ENCODE assay signal across 11 cellular contexts in genomic region chr4:2788101-2788500, GRCh38. TPM values are rescaled to one million over a fixed set of nuclear protein-coding genes. Genes with fewer than 3 reads are reported as not detected.
A peak's percentile ranks its signal among the peaks of the same experiment; 100 is the strongest.
DNase-seq lines count a peak whose midpoint lies in the region; ATAC-seq and TF ChIP-seq lines count a peak whose summit lies in the region.
"Had no signal": no experiment of that assay in that cellular context is flagged by ENCODE, and none has a peak within 500 bp of the region (broad histone marks: within the 10 kb centered on the region; RNA-seq: fewer than 3 reads in every experiment).

No MANE protein-coding gene starts in this region.

- intact Hi-C loops in Right ventricle myocardium inferior (cut with DNase I): no loop called here
- intact Hi-C loops in activated T-helper 2 cell treated with anti-CD3 and anti-CD28 coated beads, Interferon-gamma antibody, Interleukin-2, Interleukin-4, amounts not matched to agents 10 μg/mL and 5 μg/mL and 100 μg/mL, durations not matched to agents 14 hours and 24 hours and 36 hours (cut with micrococcal nuclease): no loop called here
- intact Hi-C loops in uterus (cut with DNase I; ENCODE audit: low total_unique reads): no loop called here

- no peak overlapping the region for H3K4me3 Mint-ChIP-seq in activated T-helper 2 cell treated with anti-CD3 and anti-CD28 coated beads, Interferon-gamma antibody, Interleukin-2, Interleukin-4, amounts not matched to agents 10 μg/mL and 5 μg/mL and 100 μg/mL, durations not matched to agents 14 hours and 24 hours and 36 hours (ENCODE audit: low read depth)
- H3K4me3 Mint-ChIP-seq: activated T-cell treated with anti-CD3 and anti-CD28 coated beads, Interleukin-2, amount 50 U/mL, for 4 hours; nephron progenitor cell had no signal

- ATAC-seq in Right ventricle myocardium inferior: no peak

- H3K27ac ChIP-seq in right atrium auricular region: peak overlapping the region; percentile 86 to 96
- H3K27ac ChIP-seq in mucosa of rectum (ENCODE audit: low read depth in 2 of 2, low read length in 2 of 2): peak overlapping the region; percentile 68 to 69
- H3K27ac ChIP-seq in uterus: peak overlapping the region; percentile 15

- peaks cover 25% of the 10 kb centered on the region for H3K4me1 Mint-ChIP-seq in activated T-helper 2 cell treated with anti-CD3 and anti-CD28 coated beads, Interferon-gamma antibody, Interleukin-2, Interleukin-4, amounts not matched to agents 10 μg/mL and 5 μg/mL and 100 μg/mL, durations not matched to agents 14 hours and 24 hours and 36 hours (ENCODE audit: low read depth)

- no peak for TF ChIP-seq POLR2A in uterus (IDR thresholded peaks at IDR 0.05)

- H3K36me3 Mint-ChIP-seq in activated T-helper 2 cell treated with anti-CD3 and anti-CD28 coated beads, Interferon-gamma antibody, Interleukin-2, Interleukin-4, amounts not matched to agents 10 μg/mL and 5 μg/mL and 100 μg/mL, durations not matched to agents 14 hours and 24 hours and 36 hours (ENCODE audit: low read depth): no peaks in the 10 kb centered on the region

- peak overlapping the region in 1 of 2 donors; percentile 16 for H3K9ac ChIP-seq in mucosa of rectum (ENCODE audit: low read depth in 1 of 2, low read length in 2 of 2)

- H3K4me3 ChIP-seq in right atrium auricular region: no peak overlapping the region
- no peak overlapping the region for H3K4me3 ChIP-seq in mucosa of rectum (ENCODE audit: low read length in 2 of 2)
- no peak overlapping the region for H3K4me3 ChIP-seq in uterus
- H3K4me3 ChIP-seq: smooth muscle cell had no signal

- peaks cover 0 to 14% of the 10 kb centered on the region in 2 donors for H3K9me3 ChIP-seq in right atrium auricular region
- no peaks in the 10 kb centered on the region for H3K9me3 ChIP-seq in mucosa of rectum (ENCODE audit: control insufficient read depth in 2 of 2, low read length in 2 of 2)
- H3K9me3 ChIP-seq in uterus: no peaks in the 10 kb centered on the region

- H3K27ac Mint-ChIP-seq in activated T-helper 2 cell treated with anti-CD3 and anti-CD28 coated beads, Interferon-gamma antibody, Interleukin-2, Interleukin-4, amounts not matched to agents 10 μg/mL and 5 μg/mL and 100 μg/mL, durations not matched to agents 14 hours and 24 hours and 36 hours: peak overlapping the region; percentile 82
- H3K27ac Mint-ChIP-seq: nephron progenitor cell had no signal

- DNase-seq in right atrium auricular region (ENCODE audit: low spot score): no peak
- no peak for DNase-seq in Right ventricle myocardium inferior (ENCODE audit: missing footprints)
- no peak for DNase-seq in activated T-helper 2 cell treated with anti-CD3 and anti-CD28 coated beads, Interferon-gamma antibody, Interleukin-2, Interleukin-4, amounts not matched to agents 10 μg/mL and 5 μg/mL and 100 μg/mL, durations not matched to agents 14 hours and 24 hours and 36 hours (ENCODE audit: low spot score)
- no peak for DNase-seq in uterus
- no peak for DNase-seq in NCI-H2107 treated with DMSO at 0.1 percent for 48 hours (lab: John Stamatoyannopoulos, UW; ENCODE audit: unreplicated experiment)
- no peak for DNase-seq in kidney glomerular epithelial cell (lab: John Stamatoyannopoulos, UW)
- no peak for DNase-seq in COR-L47 (lab: John Stamatoyannopoulos, UW)
- DNase-seq: activated T-cell treated with anti-CD3 and anti-CD28 coated beads, Interleukin-2, amount 50 U/mL, for 4 hours; nephron progenitor cell had no signal

- H3K9me3 Mint-ChIP-seq in activated T-helper 2 cell treated with anti-CD3 and anti-CD28 coated beads, Interferon-gamma antibody, Interleukin-2, Interleukin-4, amounts not matched to agents 10 μg/mL and 5 μg/mL and 100 μg/mL, durations not matched to agents 14 hours and 24 hours and 36 hours: peaks cover 8% of the 10 kb centered on the region

- no peaks in the 10 kb centered on the region for H3K27me3 ChIP-seq in right atrium auricular region
- no peaks in the 10 kb centered on the region for H3K27me3 ChIP-seq in mucosa of rectum (ENCODE audit: control insufficient read depth in 2 of 2, insufficient read depth in 2 of 2, low read length in 2 of 2)
- H3K27me3 ChIP-seq in uterus: no peaks in the 10 kb centered on the region

- TF ChIP-seq CTCF in right atrium auricular region (IDR thresholded peaks at IDR 0.05): no peak
- TF ChIP-seq CTCF in uterus (IDR thresholded peaks at IDR 0.05): no peak

- H3K4me1 ChIP-seq in right atrium auricular region: peaks cover 0 to 58% of the 10 kb centered on the region in 2 donors
- peaks cover 10 to 18% of the 10 kb centered on the region in 2 donors for H3K4me1 ChIP-seq in mucosa of rectum (ENCODE audit: control insufficient read depth in 2 of 2, insufficient read depth in 2 of 2, low read length in 2 of 2)
- no peaks in the 10 kb centered on the region for H3K4me1 ChIP-seq in uterus

- peaks cover 2% of the 10 kb centered on the region for H3K27me3 Mint-ChIP-seq in activated T-helper 2 cell treated with anti-CD3 and anti-CD28 coated beads, Interferon-gamma antibody, Interleukin-2, Interleukin-4, amounts not matched to agents 10 μg/mL and 5 μg/mL and 100 μg/mL, durations not matched to agents 14 hours and 24 hours and 36 hours (ENCODE audit: low read depth)

- H3K36me3 ChIP-seq in right atrium auricular region: no peaks in the 10 kb centered on the region
- no peaks in the 10 kb centered on the region for H3K36me3 ChIP-seq in mucosa of rectum (ENCODE audit: control insufficient read depth in 2 of 2, insufficient read depth in 2 of 2, low read length in 2 of 2)
- H3K36me3 ChIP-seq in uterus: no peaks in the 10 kb centered on the region

RNA-seq across cellular contexts. Expression of gene SH3BP2, which starts 4.8 kb away (rescaled TPM):
- total RNA-seq in right atrium auricular region (10 to 100 TPM; 20.1 to 25.2 TPM), Right ventricle myocardium inferior (32.2 TPM), uterus (10 to 100 TPM in 3 of 4 donors, 1 to 10 TPM in 1; 6.4 to 50.0 (median 29.3) TPM)
- total RNA-seq in activated T-helper 2 cell treated with anti-CD3 and anti-CD28 coated beads, Interferon-gamma antibody, Interleukin-2, Interleukin-4, amounts not matched to agents 10 μg/mL and 5 μg/mL and 100 μg/mL, durations not matched to agents 14 hours and 24 hours and 36 hours: 64.3 and 72.7 TPM in 2 replicates

RNA-seq across cellular contexts. Expression of gene TNIP2, which starts 32.0 kb away (rescaled TPM):
- total RNA-seq in right atrium auricular region (10 to 100 TPM; 28.0 to 45.8 TPM), Right ventricle myocardium inferior (29.6 TPM), uterus (10 to 100 TPM; 27.6 to 50.0 (median 36.1) TPM)
- 69.2 and 72.1 TPM in 2 replicates for total RNA-seq in activated T-helper 2 cell treated with anti-CD3 and anti-CD28 coated beads, Interferon-gamma antibody, Interleukin-2, Interleukin-4, amounts not matched to agents 10 μg/mL and 5 μg/mL and 100 μg/mL, durations not matched to agents 14 hours and 24 hours and 36 hours

RNA-seq across cellular contexts. Expression of gene ADD1, which starts 55.5 kb away (rescaled TPM):
- 100 to 1,000 TPM; 171 to 196 TPM for total RNA-seq in right atrium auricular region
- 231 TPM for total RNA-seq in Right ventricle myocardium inferior
- total RNA-seq in activated T-helper 2 cell treated with anti-CD3 and anti-CD28 coated beads, Interferon-gamma antibody, Interleukin-2, Interleukin-4, amounts not matched to agents 10 μg/mL and 5 μg/mL and 100 μg/mL, durations not matched to agents 14 hours and 24 hours and 36 hours: 240 and 242 TPM in 2 replicates
- 100 to 1,000 TPM; 161 to 403 (median 225) TPM for total RNA-seq in uterus

Comparison
In these comparisons a context has a peak if more than half of its experiments do, and no peak if none do; other contexts are left out.
1. H3K27ac ChIP-seq: peak in every context shown above with its lines; median percentile 91 in right atrium auricular region; 68 in mucosa of rectum; 15 in uterus.